In genomic region chr12:40435251-40435650, GRCh38 we compare ENCODE assay signal across 27 cellular contexts.
"Had no signal": no experiment of that assay in that cellular context is flagged by ENCODE, and none has a peak within 500 bp of the region (broad histone marks: within the 10 kb centered on the region; RNA-seq: fewer than 3 reads in every experiment).

No MANE protein-coding gene starts in this region.

- H3K9me3 ChIP-seq: colonic mucosa, esophagus muscularis mucosa, esophagus squamous epithelium, gastrocnemius medialis, gastroesophageal sphincter, heart left ventricle, heart right ventricle had no signal

- H3K36me3 ChIP-seq: colonic mucosa, esophagus muscularis mucosa, esophagus squamous epithelium, gastrocnemius medialis, gastroesophageal sphincter, heart left ventricle, heart right ventricle had no signal

- FAIRE-seq: colon, endometrium, endothelial cell of umbilical vein had no signal

- H3K27me3 ChIP-seq: colonic mucosa, esophagus muscularis mucosa, esophagus squamous epithelium, gastrocnemius medialis, gastroesophageal sphincter, heart left ventricle, heart right ventricle had no signal

- H3K27ac ChIP-seq: colonic mucosa, coronary artery, dorsolateral prefrontal cortex, epithelial cell of prostate, esophagus muscularis mucosa, esophagus squamous epithelium, foreskin keratinocyte, gastrocnemius medialis, gastroesophageal sphincter, heart left ventricle, heart right ventricle had no signal

- ATAC-seq: effector memory CD8-positive, alpha-beta T cell; esophagus mucosa; foreskin keratinocyte; gastrocnemius medialis; gastroesophageal sphincter; heart left ventricle; heart right ventricle had no signal

- DNase-seq: colonic mucosa; cortex of kidney; dermis blood vessel endothelial cell; dorsolateral prefrontal cortex; effector CD4-positive, alpha-beta T cell; effector CD8-positive, alpha-beta T cell; effector memory CD4-positive, alpha-beta T cell; effector memory CD8-positive, alpha-beta T cell; endodermal cell; erythroblast; esophagus squamous epithelium; foreskin fibroblast; foreskin keratinocyte; foreskin melanocyte; gastrocnemius medialis; glutamatergic neuron; head of caudate nucleus; heart left ventricle; heart right ventricle had no signal

- H3K4me3 ChIP-seq: colonic mucosa, coronary artery, dorsolateral prefrontal cortex, esophagus muscularis mucosa, esophagus squamous epithelium, gastrocnemius medialis, gastroesophageal sphincter, heart left ventricle, heart right ventricle had no signal

- H3K4me1 ChIP-seq: colonic mucosa, esophagus muscularis mucosa, esophagus squamous epithelium, foreskin keratinocyte, gastrocnemius medialis, gastroesophageal sphincter, heart left ventricle, heart right ventricle had no signal
